1 cellular context compared by ENCODE assay signal in genomic region chr10:60989400-60989876, GRCh38.
TF ChIP-seq lines count a peak whose summit lies in the region.

No MANE protein-coding gene starts in this region.

TF ChIP-seq in HEK293, 187 proteins besides CTCF, POLR2A, EP300 and RAD21 (continued from another document):
- no peak for TF ChIP-seq ZNF518A (tag by site-specific recombination; conservative IDR thresholded peaks at IDR 0.05; ENCODE audit: low read depth)
- peak; percentile 71; the same call in 1 of the 2 replicates for TF ChIP-seq MZF1 (tag by site-specific recombination; IDR thresholded peaks at IDR 0.05; ENCODE audit: borderline replicate concordance)
- peak; percentile 60; the same call in 1 of the 2 replicates for TF ChIP-seq KLF7 (tag by site-specific recombination; IDR thresholded peaks at IDR 0.05; ENCODE audit: borderline replicate concordance)
TF ChIP-seq in HEK293: peak in this region for 43.
